ENCODE assay signal across 1 cellular context in the genomic region with DNA sequence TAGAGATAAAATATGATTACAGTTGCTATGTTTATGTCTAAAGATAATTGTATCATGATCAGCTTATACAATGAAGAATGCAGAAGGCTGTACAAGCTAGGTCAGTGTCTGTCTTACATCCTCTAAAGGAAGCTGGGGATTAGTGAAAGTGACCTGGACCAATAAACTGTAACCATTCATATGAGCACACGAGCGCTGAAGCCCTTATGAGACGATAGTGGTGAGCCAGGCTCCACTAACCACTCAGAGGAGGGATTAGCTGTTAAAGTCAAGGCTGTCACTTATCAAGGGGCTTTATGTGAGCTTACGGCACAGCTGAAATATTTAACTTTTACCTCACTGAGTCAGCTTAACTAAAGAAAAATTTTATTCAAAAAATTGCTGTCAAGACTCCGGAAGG.
TF ChIP-seq lines count a peak whose summit lies in the region.

No MANE protein-coding gene starts in this region.

TF ChIP-seq in IMR-90, 13 proteins besides CTCF, POLR2A, EP300 and RAD21:
- TF ChIP-seq RFX5 (IDR thresholded peaks at IDR 0.05; ENCODE audit: low read depth, low read length) (no peak), CHD1 (IDR thresholded peaks at IDR 0.05; ENCODE audit: low read depth, low read length) (no peak), MAFK (IDR thresholded peaks at IDR 0.05; ENCODE audit: low read depth, low read length) (peak; percentile 17; the same call in 1 of the 2 replicates), CEBPB (IDR thresholded peaks at IDR 0.05; ENCODE audit: low read depth, low read length) (peak; percentile 8; the same call in 1 of the 2 replicates), MXI1 (IDR thresholded peaks at IDR 0.05; ENCODE audit: borderline replicate concordance, low read depth, low read length) (no peak), NFE2L2 (IDR thresholded peaks at IDR 0.05; ENCODE audit: low read depth, low read length) (no peak), FOS (IDR thresholded peaks at IDR 0.05; ENCODE audit: low read depth, low read length) (0 out of 2 replicates have a peak, but pooled peaks have one; percentile 29), SMC3 (IDR thresholded peaks at IDR 0.05; ENCODE audit: low read depth, low read length) (no peak), RCOR1 (IDR thresholded peaks at IDR 0.05; ENCODE audit: insufficient replicate concordance, low read length) (no peak), BHLHE40 (IDR thresholded peaks at IDR 0.05; ENCODE audit: low read depth, low read length) (peak; percentile 63; the same call in 1 of the 2 replicates), MAZ (IDR thresholded peaks at IDR 0.05; ENCODE audit: borderline replicate concordance, low read depth, low read length) (no peak)
- TF ChIP-seq, protein P1, sequence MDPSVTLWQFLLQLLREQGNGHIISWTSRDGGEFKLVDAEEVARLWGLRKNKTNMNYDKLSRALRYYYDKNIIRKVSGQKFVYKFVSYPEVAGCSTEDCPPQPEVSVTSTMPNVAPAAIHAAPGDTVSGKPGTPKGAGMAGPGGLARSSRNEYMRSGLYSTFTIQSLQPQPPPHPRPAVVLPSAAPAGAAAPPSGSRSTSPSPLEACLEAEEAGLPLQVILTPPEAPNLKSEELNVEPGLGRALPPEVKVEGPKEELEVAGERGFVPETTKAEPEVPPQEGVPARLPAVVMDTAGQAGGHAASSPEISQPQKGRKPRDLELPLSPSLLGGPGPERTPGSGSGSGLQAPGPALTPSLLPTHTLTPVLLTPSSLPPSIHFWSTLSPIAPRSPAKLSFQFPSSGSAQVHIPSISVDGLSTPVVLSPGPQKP (IDR thresholded peaks at IDR 0.05; ENCODE audit: borderline replicate concordance, low read depth, low read length) = no peak
- TF ChIP-seq, protein P2, sequence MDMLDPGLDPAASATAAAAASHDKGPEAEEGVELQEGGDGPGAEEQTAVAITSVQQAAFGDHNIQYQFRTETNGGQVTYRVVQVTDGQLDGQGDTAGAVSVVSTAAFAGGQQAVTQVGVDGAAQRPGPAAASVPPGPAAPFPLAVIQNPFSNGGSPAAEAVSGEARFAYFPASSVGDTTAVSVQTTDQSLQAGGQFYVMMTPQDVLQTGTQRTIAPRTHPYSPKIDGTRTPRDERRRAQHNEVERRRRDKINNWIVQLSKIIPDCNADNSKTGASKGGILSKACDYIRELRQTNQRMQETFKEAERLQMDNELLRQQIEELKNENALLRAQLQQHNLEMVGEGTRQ (IDR thresholded peaks at IDR 0.05; ENCODE audit: low read depth, low read length) = no peak
TF ChIP-seq in IMR-90: peak in this region for 4.
